In genomic region chr11:27388869-27389268, GRCh38 we compare ENCODE assay signal across 17 cellular contexts. TPM values are rescaled to one million over a fixed set of nuclear protein-coding genes. Genes with fewer than 3 reads are reported as not detected.
DNase-seq lines count a peak whose midpoint lies in the region; ATAC-seq, FAIRE-seq and TF ChIP-seq lines count a peak whose summit lies in the region.
"Had no signal": no experiment of that assay in that cellular context is flagged by ENCODE, and none has a peak within 500 bp of the region (broad histone marks: within the 10 kb centered on the region; RNA-seq: fewer than 3 reads in every experiment).

No MANE protein-coding gene starts in this region.

- no peak overlapping the region for H3K9ac ChIP-seq in KMS-11

- H4K20me1 ChIP-seq in KMS-11 (ENCODE audit: insufficient read depth), result no peaks in the 10 kb centered on the region

- TF ChIP-seq CTCF in KMS-11 (conservative IDR thresholded peaks at IDR 0.05; ENCODE audit: low read depth, low read length), result no peak
- TF ChIP-seq CTCF in breast epithelium (IDR thresholded peaks at IDR 0.05), result no peak

- peak; percentile 88 for DNase-seq in small intestine
- DNase-seq in dermis blood vessel endothelial cell, result no peak
- DNase-seq in breast epithelium (ENCODE audit: low spot score in 2 of 2), result no peak
- no peak for DNase-seq in head of caudate nucleus
- DNase-seq: activated CD8-positive, alpha-beta memory T cell treated with anti-CD3 and anti-CD28 coated beads, Interleukin-2, amount 50 U/mL, for 4 hours; central memory CD4-positive, alpha-beta T cell; kidney; NCI-H1105; NCI-H2227 treated with DMSO at 0.1 percent for 48 hours; stimulated activated CD4-positive, alpha-beta T cell treated with anti-CD3 and anti-CD28 coated beads, Interleukin-15, amount 100 ng/mL, for 24 hours; testis had no signal

- H3K36me3 ChIP-seq in KMS-11 (ENCODE audit: insufficient read depth) (no peaks in the 10 kb centered on the region), small intestine (ENCODE audit: control insufficient read depth in 2 of 2, insufficient read depth in 2 of 2, low read length in 2 of 2) (no peaks in the 10 kb centered on the region), breast epithelium (no peaks in the 10 kb centered on the region)
- H3K36me3 ChIP-seq: SJSA1 had no signal

- H2AFZ ChIP-seq in KMS-11 (ENCODE audit: low read depth), result no peak overlapping the region

- no peak for TF ChIP-seq POLR2A in breast epithelium (IDR thresholded peaks at IDR 0.05)

- H3K27ac ChIP-seq in KMS-11, result no peak overlapping the region
- no peak overlapping the region for H3K27ac ChIP-seq in small intestine (ENCODE audit: low read depth in 1 of 2, low read length in 1 of 2)
- H3K27ac ChIP-seq in breast epithelium, result no peak overlapping the region
- H3K27ac ChIP-seq: SJSA1, testis had no signal

- peak; percentile 37 for ATAC-seq in GM18519 (IDR thresholded peaks at IDR 0.05; ENCODE audit: low FRiP score, unreplicated experiment)

- H3K4me1 ChIP-seq in KMS-11 (ENCODE audit: low read depth, poor library complexity, severe bottlenecking) (peaks cover 29% of the 10 kb centered on the region), small intestine (ENCODE audit: control insufficient read depth in 2 of 2, insufficient read depth in 1 of 2, low read depth in 1 of 2, low read length in 1 of 2) (peaks cover 3 to 5% of the 10 kb centered on the region in 2 donors), breast epithelium (no peaks in the 10 kb centered on the region)

- H3K27me3 ChIP-seq in KMS-11 (ENCODE audit: insufficient read depth, low read depth) (no peaks in the 10 kb centered on the region), small intestine (ENCODE audit: control insufficient read depth in 2 of 2, insufficient read depth in 2 of 2, low read length in 2 of 2) (no peaks in the 10 kb centered on the region), breast epithelium (no peaks in the 10 kb centered on the region)
- H3K27me3 ChIP-seq: SJSA1, testis had no signal

- WGBS in small intestine, 3 donors, result 16 to 48% (median 19%) methylated on average over 1 of the region's 1 CpG

- peak overlapping the region; percentile 10; the same call in 1 of the 2 replicates for H3K4me2 ChIP-seq in KMS-11

- H3K79me2 ChIP-seq in KMS-11 (ENCODE audit: insufficient read depth, low read depth), result no peaks in the 10 kb centered on the region

- FAIRE-seq in colon (lab: Jason Lieb, UNC), result peak; percentile 82
- FAIRE-seq in small intestine (lab: Jason Lieb, UNC), result peak; percentile 64
- FAIRE-seq: endothelial cell of umbilical vein, GM19239 had no signal

- intact Hi-C loops in breast epithelium (cut with DNase I; ENCODE audit: low total_unique reads), result no loop called here
- intact Hi-C loops in head of caudate nucleus (cut with DNase I), result no loop called here

- H3K9me3 ChIP-seq in small intestine (ENCODE audit: control insufficient read depth, low read depth) (no peaks in the 10 kb centered on the region), breast epithelium (no peaks in the 10 kb centered on the region)
- H3K9me3 ChIP-seq: SJSA1, testis had no signal

- H3K4me3 ChIP-seq in KMS-11 (IDR thresholded peaks at IDR 0.05; ENCODE audit: insufficient read depth, low read depth, low read length), result no peak overlapping the region
- H3K4me3 ChIP-seq in small intestine (ENCODE audit: low read depth in 1 of 2, low read length in 2 of 2), result no peak overlapping the region
- no peak overlapping the region for H3K4me3 ChIP-seq in breast epithelium
- H3K4me3 ChIP-seq: SJSA1, testis had no signal

RNA-seq across cellular contexts. Expression of gene CCDC34, which starts 25.9 kb away (rescaled TPM):
- polyA plus RNA-seq in small intestine, result 10 to 100 TPM in 1 of 3 donors, 1 to 10 TPM in 2; 6.2 to 17.6 (median 6.3) TPM
- total RNA-seq in dermis blood vessel endothelial cell, result 4.1 and 4.3 TPM in 2 replicates
- 1 to 10 TPM; 2.2 to 9.7 (median 4.9) TPM for total RNA-seq in breast epithelium
